ENCODE assay signal across 12 cellular contexts in the genomic region with DNA sequence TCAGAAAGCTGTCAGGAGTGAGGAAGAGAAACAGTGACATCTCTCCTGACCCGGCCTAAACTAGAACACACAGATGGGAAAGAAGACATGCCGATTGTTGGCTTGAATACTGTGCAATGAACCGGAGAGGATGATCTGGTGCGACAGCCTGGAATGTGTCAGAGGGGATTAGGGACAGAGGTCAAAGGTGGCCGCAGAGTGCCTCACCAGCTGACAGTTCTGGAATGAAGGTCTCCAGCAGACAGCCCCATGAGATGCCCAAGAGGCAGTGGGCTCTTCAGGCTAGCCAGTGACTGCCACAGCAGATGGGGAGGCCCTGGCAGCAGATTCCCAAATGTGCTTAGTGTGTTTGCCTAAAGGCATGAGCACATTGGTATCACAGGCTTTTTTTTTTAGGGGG.
DNase-seq lines count a peak whose midpoint lies in the region; TF ChIP-seq lines count a peak whose summit lies in the region.
"Had no signal": no experiment of that assay in that cellular context is flagged by ENCODE, and none has a peak within 500 bp of the region (broad histone marks: within the 10 kb centered on the region; RNA-seq: fewer than 3 reads in every experiment).

No MANE protein-coding gene starts in this region.

- no peak overlapping the region for H3K4ac ChIP-seq in neuronal stem cell (ENCODE audit: low read length)

- no peak overlapping the region for H4K91ac ChIP-seq in neuronal stem cell (ENCODE audit: low read depth, low read length, poor library complexity)

- POLR2A ChIA-PET in PC-9 (lab: Charles Lee; ENCODE audit: unreplicated experiment): no interaction called here

- H3K36me3 ChIP-seq in neuronal stem cell (replicated peaks in 1 of 2; ENCODE audit: control insufficient read depth in 2 of 2, insufficient read depth in 2 of 2, low read length in 2 of 2) (no peaks in the 10 kb centered on the region), PC-9 (ENCODE audit: low read depth) (no peaks in the 10 kb centered on the region)
- H3K36me3 ChIP-seq: BLaER1 treated with 17β-estradiol and CSF1 and Interleukin-3, amounts not matched to agents 10 nM and 100 nM had no signal

- no peaks in the 10 kb centered on the region for H3F3A ChIP-seq in PC-9 (ENCODE audit: insufficient read depth, low read depth)

- WGBS in neuronal stem cell (ENCODE audit: extremely low coverage in 2 of 2, insufficient read length in 2 of 2, insufficient replicate concordance in 1 of 2), 2 donors: no CpG with 5 or more reads among the region's 5 CpGs

- no peak overlapping the region for H2AK5ac ChIP-seq in neuronal stem cell (ENCODE audit: low read depth, low read length)

- no peak overlapping the region for H2BK15ac ChIP-seq in neuronal stem cell (ENCODE audit: low read length)

- no peaks in the 10 kb centered on the region for H3K9me2 ChIP-seq in PC-9 (ENCODE audit: insufficient read depth)

- H3K9me3 Mint-ChIP-seq in glutamatergic neuron (ENCODE audit: unreplicated experiment): peaks cover 4% of the 10 kb centered on the region

- no peak overlapping the region for H3K9ac ChIP-seq in neuronal stem cell (ENCODE audit: low read depth, low read length, poor library complexity)
- H3K9ac ChIP-seq: BLaER1 treated with 17β-estradiol and CSF1 and Interleukin-3, amounts not matched to agents 10 nM and 100 nM; GM23248 had no signal

- no peaks in the 10 kb centered on the region for H3K79me1 ChIP-seq in neuronal stem cell (ENCODE audit: low read depth, low read length)

- no peak overlapping the region for H3K18ac ChIP-seq in neuronal stem cell (ENCODE audit: low read length)

- H3K9me3 ChIP-seq in neuronal stem cell (replicated peaks in 1 of 2; ENCODE audit: control insufficient read depth in 2 of 2, insufficient read depth in 1 of 2, low read depth in 1 of 2, low read length in 2 of 2) (no peaks in the 10 kb centered on the region), PC-9 (ENCODE audit: insufficient read depth, low read depth) (peaks cover 4% of the 10 kb centered on the region; the same call in 1 of the 2 replicates)
- H3K9me3 ChIP-seq: BLaER1 treated with 17β-estradiol and CSF1 and Interleukin-3, amounts not matched to agents 10 nM and 100 nM had no signal

- in situ Hi-C loops in GM13977 (cut with MboI; ENCODE audit: low pct_unique_long_range_greater_than_20kb, low sequenced_read_pairs, unreplicated experiment): no loop called here

- TF ChIP-seq CTCF in glutamatergic neuron (IDR thresholded peaks at IDR 0.05; ENCODE audit: partially characterized antibody, unreplicated experiment): no peak
- TF ChIP-seq CTCF in GM10266 (IDR thresholded peaks at IDR 0.05; ENCODE audit: control insufficient read depth, insufficient read depth, low read depth, missing control alignments): no peak
- no peak for TF ChIP-seq CTCF in PC-9 (conservative IDR thresholded peaks at IDR 0.05)
- no peak for TF ChIP-seq CTCF in GM13977 (IDR thresholded peaks at IDR 0.05; ENCODE audit: extremely low read depth, insufficient read depth, missing control alignments)

- no peaks in the 10 kb centered on the region for H3K79me2 ChIP-seq in PC-9 (ENCODE audit: low read depth)

- H3K4me3 Mint-ChIP-seq in glutamatergic neuron (ENCODE audit: unreplicated experiment): no peak overlapping the region
- H3K4me3 Mint-ChIP-seq: CD4-positive, CD25-positive, alpha-beta regulatory T cell had no signal

- no peaks in the 10 kb centered on the region for H4K20me1 ChIP-seq in PC-9 (ENCODE audit: insufficient read depth)
- H4K20me1 ChIP-seq: BLaER1 treated with 17β-estradiol and CSF1 and Interleukin-3, amounts not matched to agents 10 nM and 100 nM had no signal

- H3K27me3 Mint-ChIP-seq in glutamatergic neuron (ENCODE audit: unreplicated experiment): peaks cover 6% of the 10 kb centered on the region
- H3K27me3 Mint-ChIP-seq: CD4-positive, CD25-positive, alpha-beta regulatory T cell had no signal

- H3K36me3 Mint-ChIP-seq in glutamatergic neuron (ENCODE audit: unreplicated experiment): no peaks in the 10 kb centered on the region
- H3K36me3 Mint-ChIP-seq: CD4-positive, CD25-positive, alpha-beta regulatory T cell had no signal

- H3K4me1 ChIP-seq in neuronal stem cell (ENCODE audit: control insufficient read depth in 2 of 2, insufficient read depth in 1 of 2, low read depth in 1 of 2, low read length in 2 of 2): peaks cover 18 to 21% of the 10 kb centered on the region in 2 donors
- H3K4me1 ChIP-seq in PC-9 (replicated peaks; ENCODE audit: insufficient read depth): no peaks in the 10 kb centered on the region
- H3K4me1 ChIP-seq: BLaER1 treated with 17β-estradiol and CSF1 and Interleukin-3, amounts not matched to agents 10 nM and 100 nM had no signal

- no peak overlapping the region for H3K14ac ChIP-seq in neuronal stem cell (ENCODE audit: low read length)

- H2BK120ac ChIP-seq in neuronal stem cell (ENCODE audit: low read depth, low read length): no peak overlapping the region

- peak overlapping the region; percentile 62 for H3K27ac Mint-ChIP-seq in glutamatergic neuron (ENCODE audit: unreplicated experiment)
- H3K27ac Mint-ChIP-seq: CD4-positive, CD25-positive, alpha-beta regulatory T cell had no signal

- H3K27ac ChIP-seq in neuronal stem cell (replicated peaks; ENCODE audit: low read length) (peak overlapping the region; percentile 64), PC-9 (no peak overlapping the region)
- H3K27ac ChIP-seq: BLaER1 treated with 17β-estradiol and CSF1 and Interleukin-3, amounts not matched to agents 10 nM and 100 nM; GM23248 had no signal

- H2BK12ac ChIP-seq in neuronal stem cell (ENCODE audit: low read length): no peak overlapping the region

- no peak overlapping the region for H4K8ac ChIP-seq in neuronal stem cell (ENCODE audit: low read depth, low read length)

- H2AFZ ChIP-seq in neuronal stem cell (ENCODE audit: low read length) (peak overlapping the region; percentile 7), PC-9 (no peak overlapping the region)
- H2AFZ ChIP-seq: GM23248 had no signal

- BruUV-seq in PC-9 (replicated peaks; lab: Mats Ljungman, UMichigan): no TSS peak

- H3K4me2 ChIP-seq in neuronal stem cell (ENCODE audit: insufficient read depth, low read length, poor library complexity, severe bottlenecking) (no peak overlapping the region), PC-9 (no peak overlapping the region)
- H3K4me2 ChIP-seq: BLaER1 treated with 17β-estradiol and CSF1 and Interleukin-3, amounts not matched to agents 10 nM and 100 nM had no signal

- DNase-seq in ELF-1 (ENCODE audit: low read depth, low spot score): peak; percentile 4
- peak; percentile 20 for DNase-seq in SK-N-DZ (ENCODE audit: low spot score)
- peak; percentile 77 for DNase-seq in glutamatergic neuron
- DNase-seq in neuronal stem cell (ENCODE audit: low spot score): peak; percentile 91
- DNase-seq in GM10266 (ENCODE audit: extremely low spot score): no peak
- DNase-seq in PC-9: no peak
- DNase-seq in GM13977 (ENCODE audit: low spot score): no peak
- DNase-seq: ACHN; CD4-positive, CD25-positive, alpha-beta regulatory T cell; GM23248 had no signal

- H3K4me1 Mint-ChIP-seq in glutamatergic neuron (ENCODE audit: low read depth, unreplicated experiment): peaks cover 22% of the 10 kb centered on the region
- H3K4me1 Mint-ChIP-seq: CD4-positive, CD25-positive, alpha-beta regulatory T cell had no signal

- H3K23ac ChIP-seq in neuronal stem cell (ENCODE audit: low read depth, low read length, poor library complexity): no peak overlapping the region

- CTCF ChIA-PET in PC-9 (lab: Charles Lee): no interaction called here

- H3K27me3 ChIP-seq in neuronal stem cell (ENCODE audit: control insufficient read depth in 3 of 3, insufficient read depth in 3 of 3, low read depth in 1 of 3, low read length in 3 of 3) (no peaks in the 10 kb centered on the region), PC-9 (ENCODE audit: insufficient read depth, low read depth) (no peaks in the 10 kb centered on the region)
- H3K27me3 ChIP-seq: BLaER1 treated with 17β-estradiol and CSF1 and Interleukin-3, amounts not matched to agents 10 nM and 100 nM had no signal

- H2BK5ac ChIP-seq in neuronal stem cell (ENCODE audit: low read length): no peak overlapping the region

- intact Hi-C loops in PC-9 (cut with micrococcal nuclease; ENCODE audit: unreplicated experiment): no loop called here

- no peak overlapping the region for H3K4me3 ChIP-seq in neuronal stem cell (ENCODE audit: low read length in 2 of 2)
- H3K4me3 ChIP-seq in PC-9: no peak overlapping the region
- H3K4me3 ChIP-seq: BLaER1 treated with 17β-estradiol and CSF1 and Interleukin-3, amounts not matched to agents 10 nM and 100 nM; GM23248; K562 had no signal

Comparison
In these comparisons a context has a peak if more than half of its experiments do, and no peak if none do; other contexts are left out.
1. DNase-seq: peak in ELF-1 (single experiment), SK-N-DZ (single experiment), glutamatergic neuron (single experiment) and neuronal stem cell (single experiment); none in GM10266 (single experiment), PC-9 (0 of 2) and GM13977 (single experiment).